Comparison of ENCODE assay signal across 22 cellular contexts in genomic region chr12:132335179-132335756, GRCh38. TPM values are rescaled to one million over a fixed set of nuclear protein-coding genes. Genes with fewer than 3 reads are reported as not detected.
"Had no signal": no experiment of that assay in that cellular context is flagged by ENCODE, and none has a peak within 500 bp of the region (broad histone marks: within the 10 kb centered on the region; RNA-seq: fewer than 3 reads in every experiment).

No MANE protein-coding gene starts in this region.

- H3K36me3 ChIP-seq: Peyer's patch had no signal

- H3K4me3 ChIP-seq: Peyer's patch had no signal

- H3K4me1 ChIP-seq: Peyer's patch had no signal

- H3K27ac ChIP-seq: Peyer's patch, RWPE1 had no signal

- DNase-seq: activated CD4-positive, alpha-beta T cell treated with anti-CD3 and anti-CD28 coated beads for 48 hours; activated CD4-positive, alpha-beta T cell treated with anti-CD3 and anti-CD28 coated beads, Interleukin-2, amount 50 U/mL, for 4 hours; activated CD4-positive, CD25-positive, alpha-beta regulatory T cell treated with anti-CD3 and anti-CD28 coated beads, Interleukin-2, amount 50 U/mL, for 72 hours; activated CD8-positive, alpha-beta memory T cell treated with anti-CD3 and anti-CD28 coated beads, Interleukin-2, amount 10 ng/mL, durations not matched to agents 7 days and 5 days; activated CD8-positive, alpha-beta T cell treated with anti-CD3 and anti-CD28 coated beads, Interleukin-2, amount 10 ng/mL, durations not matched to agents 7 days and 5 days; activated effector memory CD4-positive, alpha-beta T cell treated with anti-CD3 and anti-CD28 coated beads, Interleukin-2, amount 50 U/mL, for 16 hours; activated naive CD4-positive, alpha-beta T cell treated with Interleukin-2 at 50 U/mL for 16 hours; activated naive CD8-positive, alpha-beta T cell treated with anti-CD3 and anti-CD28 coated beads for 36 hours; activated T-cell treated with anti-CD3 and anti-CD28 coated beads, Interleukin-2, amount 50 U/mL, for 4 hours; Karpas-422; NCI-H1105 treated with DMSO at 0.1 percent for 48 hours; NCI-H1436 treated with DMSO at 0.1 percent for 48 hours; NCI-H187; NCI-H2081; NCI-H510A treated with DMSO at 0.1 percent for 48 hours; NCI-H69; Peyer's patch; SHP77 treated with DMSO at 0.1 percent for 48 hours had no signal

- ATAC-seq: activated CD8-positive, alpha-beta memory T cell treated with anti-CD3 and anti-CD28 coated beads, Interleukin-2, amount 10 ng/mL, durations not matched to agents 7 days and 5 days; activated CD8-positive, alpha-beta T cell treated with anti-CD3 and anti-CD28 coated beads, Interleukin-2, amount 10 ng/mL, durations not matched to agents 7 days and 5 days; activated T-cell treated with anti-CD3 and anti-CD28 coated beads, Interleukin-2, amount 50 U/mL, for 4 hours; WTC11 had no signal

- H3K9me3 ChIP-seq: Peyer's patch had no signal

RNA-seq across cellular contexts. Expression of gene GALNT9, which starts 5.9 kb away (rescaled TPM):
- total RNA-seq: activated CD8-positive, alpha-beta memory T cell treated with anti-CD3 and anti-CD28 coated beads, Interleukin-2, amount 10 ng/mL, durations not matched to agents 7 days and 5 days; activated CD8-positive, alpha-beta T cell treated with anti-CD3 and anti-CD28 coated beads, Interleukin-2, amount 10 ng/mL, durations not matched to agents 7 days and 5 days; activated naive CD8-positive, alpha-beta T cell treated with anti-CD3 and anti-CD28 coated beads for 36 hours; cardiac septum; Peyer's patch; SK-MEL-5 had no signal
